Comparison of ENCODE assay signal across 8 cellular contexts in the genomic region with DNA sequence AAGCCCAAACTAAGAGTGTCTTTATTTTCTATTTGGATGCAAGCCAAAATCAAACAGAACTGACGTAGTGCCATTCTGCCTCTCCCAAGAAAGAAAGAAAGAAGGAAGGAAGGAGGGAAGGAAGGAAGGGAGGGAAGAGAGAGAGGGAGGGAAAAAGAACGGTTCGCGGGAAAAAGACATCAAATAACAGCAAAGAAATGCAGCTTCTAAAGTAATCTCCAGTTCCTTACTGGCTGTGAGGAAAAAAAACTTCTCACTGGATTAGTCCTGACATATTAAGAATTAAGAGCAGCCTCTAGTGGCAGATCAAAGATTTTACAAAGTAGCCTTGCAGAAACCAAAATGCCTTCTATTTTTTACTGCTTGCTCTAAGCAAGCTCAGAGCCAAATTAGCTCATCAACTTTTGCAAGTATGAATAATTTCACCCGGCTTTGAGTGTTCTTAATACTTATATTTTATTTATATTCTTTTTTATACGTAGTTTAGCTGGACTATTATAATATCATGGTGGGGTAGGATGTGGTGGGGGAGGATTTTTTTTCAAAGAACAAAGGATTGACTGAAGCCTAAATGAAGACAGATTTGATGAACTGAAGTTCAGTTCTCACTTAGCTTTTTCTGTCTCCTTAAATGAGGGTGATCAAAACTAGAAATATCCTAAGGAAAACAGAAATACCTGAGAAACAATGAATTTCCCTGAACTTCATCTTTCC. TPM values are rescaled to one million over a fixed set of nuclear protein-coding genes. Genes with fewer than 3 reads are reported as not detected.
A peak's percentile ranks its signal among the peaks of the same experiment; 100 is the strongest.
DNase-seq lines count a peak whose midpoint lies in the region; TF ChIP-seq lines count a peak whose summit lies in the region.

No MANE protein-coding gene starts in this region.

- H3K9me2 ChIP-seq in GM23248 (ENCODE audit: insufficient read depth) = no peaks in the 10 kb centered on the region

- WGBS in GM23248 (ENCODE audit: low coverage in 1 of 2, low lambda C conversion rate in 2 of 2, missing lambda C conversion rate in 2 of 2), 2 experiments = 1 to 4% methylated on average over 6 of the region's 6 CpGs

- peak; percentile 87 for DNase-seq in GM23248
- DNase-seq in RWPE1 (ENCODE audit: low spot score) = peak; percentile 70
- DNase-seq in foreskin fibroblast = peak; percentile 45 to 72
- DNase-seq in stromal cell of bone marrow (ENCODE audit: low read depth) = peak; percentile 61
- no peak for DNase-seq in activated naive CD4-positive, alpha-beta T cell treated with Interleukin-2 at 50 U/mL for 16 hours
- DNase-seq in NCI-H2081 treated with DMSO at 0.1 percent for 48 hours (lab: John Stamatoyannopoulos, UW) = no peak
- DNase-seq in activated naive CD4-positive, alpha-beta T cell (lab: John Stamatoyannopoulos, UW) = no peak

- POLR2A ChIA-PET in RWPE1 (lab: Yijun Ruan, JAX; ENCODE audit: low non-redundant PET) = no interaction called here

- TF ChIP-seq CTCF in 22Rv1 (IDR thresholded peaks at IDR 0.05) = peak; percentile 80
- TF ChIP-seq CTCF in RWPE1 (conservative IDR thresholded peaks at IDR 0.05; ENCODE audit: low read depth) = peak; percentile 70
- TF ChIP-seq CTCF in foreskin fibroblast (IDR thresholded peaks at IDR 0.05; ENCODE audit: low read depth, low read length) = peak; percentile 65

- no peaks in the 10 kb centered on the region for H3F3A ChIP-seq in GM23248 (ENCODE audit: insufficient read depth)

- H3K9ac ChIP-seq in GM23248 = 0 out of 2 replicates have a peak overlapping the region, but pooled peaks have one; percentile 38

- peak overlapping the region; percentile 99 for H3K4me2 ChIP-seq in GM23248 (ENCODE audit: unreplicated experiment)

- H4K20me1 ChIP-seq in GM23248 (ENCODE audit: insufficient read depth) = no peaks in the 10 kb centered on the region

- H3K9me3 ChIP-seq in GM23248 (ENCODE audit: low read depth) = no peaks in the 10 kb centered on the region

- no peaks in the 10 kb centered on the region for H3K27me3 ChIP-seq in GM23248 (replicated peaks; ENCODE audit: insufficient read depth)

- peak overlapping the region; percentile 61 for H3K4me3 ChIP-seq in GM23248
- H3K4me3 ChIP-seq in foreskin fibroblast (ENCODE audit: low read depth in 1 of 2, low read length in 2 of 2) = peak overlapping the region; percentile 14 to 16

- no peaks in the 10 kb centered on the region; the same call in 1 of the 2 replicates for H3K4me1 ChIP-seq in GM23248 (ENCODE audit: insufficient read depth)

- CTCF ChIA-PET in RWPE1 (lab: Yijun Ruan, JAX) = interaction anchor here (0.6 to 1.3 kb wide), 5 partner anchors 9 to 964 kb away, joined by 3 to 5 read pairs (median 3); no protein-coding TSS in a partner anchor

- H3K36me3 ChIP-seq in GM23248 (ENCODE audit: low read depth) = no peaks in the 10 kb centered on the region

- no peaks in the 10 kb centered on the region for H3K79me2 ChIP-seq in GM23248 (ENCODE audit: insufficient read depth)

- in situ Hi-C loops in GM23248 (cut with MboI) = loop anchor here (25.0 kb wide), 2 partner anchors 376 to 1026 kb away; no protein-coding TSS in a partner anchor

- H3K27ac ChIP-seq in 22Rv1 = no peak overlapping the region
- no peak overlapping the region for H3K27ac ChIP-seq in GM23248
- H3K27ac ChIP-seq in RWPE1 = no peak overlapping the region

- peak overlapping the region; percentile 82 for H2AFZ ChIP-seq in GM23248

RNA-seq across cellular contexts. Expression of a gene that starts 36.6 kb away (rescaled TPM):
- 4.3 and 5.8 TPM in 2 replicates for total RNA-seq in GM23248 (2014; rRNA removed; shearing (Covaris generic))
- polyA plus RNA-seq in GM23248 (2016; fragmentation: Nextera tagmentation; extraction: Ambion mirVana) = 5.6 and 5.8 TPM in 2 replicates

Comparison
In these comparisons a context has a peak if more than half of its experiments do, and no peak if none do; other contexts are left out.
1. DNase-seq: peak in GM23248 (single experiment), RWPE1 (single experiment), foreskin fibroblast (2 of 2) and stromal cell of bone marrow (single experiment); none in activated naive CD4-positive, alpha-beta T cell treated with Interleukin-2 at 50 U/mL for 16 hours (single experiment), NCI-H2081 treated with DMSO at 0.1 percent for 48 hours (single experiment) and activated naive CD4-positive, alpha-beta T cell (0 of 4).
2. Peak in every context shown above with its lines, with median percentiles within 50 percentile points of each other: CTCF ChIP-seq.